In genomic region chr12:11970155-11970520, GRCh38 we compare ENCODE assay signal across 20 cellular contexts.
DNase-seq lines count a peak whose midpoint lies in the region; ATAC-seq and TF ChIP-seq lines count a peak whose summit lies in the region.
"Had no signal": no experiment of that assay in that cellular context is flagged by ENCODE, and none has a peak within 500 bp of the region (broad histone marks: within the 10 kb centered on the region; RNA-seq: fewer than 3 reads in every experiment).

No MANE protein-coding gene starts in this region.

- H3K36me3 Mint-ChIP-seq in endodermal cell (ENCODE audit: low read depth) (peaks cover 48% of the 10 kb centered on the region), neural progenitor cell (no peaks in the 10 kb centered on the region)
- peaks cover 12 to 45% of the 10 kb centered on the region in 2 donors for H3K36me3 Mint-ChIP-seq in activated naive CD4-positive, alpha-beta T cell treated with anti-CD3 and anti-CD28 coated beads, Interleukin-2, amount 50 U/mL, for 72 hours
- H3K36me3 Mint-ChIP-seq: CD4-positive, CD25-positive, alpha-beta regulatory T cell had no signal

- H3K9ac ChIP-seq in HUES48 (ENCODE audit: low read depth, low read length) (no peak overlapping the region), OCI-LY3 (ENCODE audit: low read length) (peak overlapping the region; percentile 56), endodermal cell (ENCODE audit: extremely low read depth, low read length, poor library complexity, severe bottlenecking) (no peak overlapping the region), neural progenitor cell (no peak overlapping the region)

- peaks cover 14% of the 10 kb centered on the region for H3F3A ChIP-seq in neural progenitor cell (ENCODE audit: low read depth)

- H2AFZ ChIP-seq in OCI-LY3 (ENCODE audit: low read depth, low read length), result no peak overlapping the region
- peak overlapping the region; percentile 27 for H2AFZ ChIP-seq in neural progenitor cell (replicated peaks)

- H3K27ac Mint-ChIP-seq in endodermal cell (peak overlapping the region; percentile 26), neural progenitor cell (peak overlapping the region; percentile 77)
- H3K27ac Mint-ChIP-seq in activated naive CD4-positive, alpha-beta T cell treated with anti-CD3 and anti-CD28 coated beads, Interleukin-2, amount 50 U/mL, for 72 hours, result no peak overlapping the region
- H3K27ac Mint-ChIP-seq: B cell had no signal

- TF ChIP-seq EP300 in tibial nerve (IDR thresholded peaks at IDR 0.05), result no peak

- DNase-seq in endodermal cell (peak; percentile 51), neural progenitor cell (ENCODE audit: low spot score) (no peak), tibial nerve (ENCODE audit: low spot score in 2 of 2) (no peak)
- DNase-seq in activated naive CD4-positive, alpha-beta T cell treated with anti-CD3 and anti-CD28 coated beads, Interleukin-2, amount 50 U/mL, for 72 hours (ENCODE audit: low spot score in 2 of 2), result no peak
- DNase-seq: Caco-2; CD4-positive, CD25-positive, alpha-beta regulatory T cell; DMS153; KG1; NCI-H1417 treated with DMSO at 0.1 percent for 48 hours; NCI-H2081; NCI-H510A; NCI-H774; Peyer's patch had no signal

- peaks cover 28% of the 10 kb centered on the region for H3K4me1 Mint-ChIP-seq in endodermal cell
- peaks cover 33% of the 10 kb centered on the region for H3K4me1 Mint-ChIP-seq in neural progenitor cell
- H3K4me1 Mint-ChIP-seq: B cell had no signal

- TF ChIP-seq CTCF in OCI-LY3 (IDR thresholded peaks at IDR 0.05; ENCODE audit: low read depth, low read length) (no peak), endodermal cell (conservative IDR thresholded peaks at IDR 0.05) (no peak), neural progenitor cell (IDR thresholded peaks at IDR 0.05) (no peak), tibial nerve (IDR thresholded peaks at IDR 0.05) (no peak)

- H3K4me3 Mint-ChIP-seq in endodermal cell (no peak overlapping the region), neural progenitor cell (peak overlapping the region; percentile 7)
- H3K4me3 Mint-ChIP-seq: B cell; CD4-positive, CD25-positive, alpha-beta regulatory T cell had no signal

- H3K79me2 ChIP-seq in OCI-LY3 (ENCODE audit: low read length) (no peaks in the 10 kb centered on the region), neural progenitor cell (ENCODE audit: low read depth) (no peaks in the 10 kb centered on the region)

- no peaks in the 10 kb centered on the region for H3K27me3 Mint-ChIP-seq in endodermal cell (ENCODE audit: insufficient read depth)
- peaks cover 3% of the 10 kb centered on the region for H3K27me3 Mint-ChIP-seq in neural progenitor cell (ENCODE audit: insufficient read depth, low read depth)
- H3K27me3 Mint-ChIP-seq: CD4-positive, CD25-positive, alpha-beta regulatory T cell had no signal

- H3K4me2 ChIP-seq in OCI-LY3 (ENCODE audit: low read length) (peak overlapping the region; percentile 65), neural progenitor cell (peak overlapping the region; percentile 34)

- ATAC-seq in activated naive CD4-positive, alpha-beta T cell treated with anti-CD3 and anti-CD28 coated beads, Interleukin-2, amount 50 U/mL, for 72 hours, result no peak
- ATAC-seq in GM18505 (IDR thresholded peaks at IDR 0.05; ENCODE audit: unreplicated experiment), result no peak
- ATAC-seq: HepG2, Right ventricle myocardium inferior had no signal

- H3K27ac ChIP-seq in HUES48 (ENCODE audit: low read depth, low read length) (peak overlapping the region; percentile 91), OCI-LY3 (ENCODE audit: low read length) (peak overlapping the region; percentile 83), endodermal cell (ENCODE audit: low read depth, low read length) (peak overlapping the region; percentile 56), neural progenitor cell (no peak overlapping the region), tibial nerve (no peak overlapping the region)
- H3K27ac ChIP-seq: Peyer's patch, SK-N-MC had no signal

- H3K9me3 ChIP-seq in HUES48 (ENCODE audit: control insufficient read depth, insufficient read depth, low read length) (no peaks in the 10 kb centered on the region), OCI-LY3 (ENCODE audit: insufficient read depth, low read length) (no peaks in the 10 kb centered on the region), endodermal cell (ENCODE audit: control insufficient read depth, low read length) (no peaks in the 10 kb centered on the region), neural progenitor cell (ENCODE audit: low read depth) (no peaks in the 10 kb centered on the region), tibial nerve (no peaks in the 10 kb centered on the region)
- H3K9me3 ChIP-seq: Caco-2, Peyer's patch had no signal

- H3K27me3 ChIP-seq in HUES48 (ENCODE audit: control insufficient read depth, insufficient read depth, low read length) (no peaks in the 10 kb centered on the region), OCI-LY3 (ENCODE audit: low read depth, low read length) (no peaks in the 10 kb centered on the region), endodermal cell (ENCODE audit: control insufficient read depth, insufficient read depth, low read length, poor library complexity, severe bottlenecking) (no peaks in the 10 kb centered on the region), neural progenitor cell (peaks cover 4% of the 10 kb centered on the region), tibial nerve (no peaks in the 10 kb centered on the region)
- H3K27me3 ChIP-seq: Peyer's patch had no signal

- peaks cover 11% of the 10 kb centered on the region for H3K4me1 ChIP-seq in HUES48 (ENCODE audit: control insufficient read depth, insufficient read depth, low read length)
- H3K4me1 ChIP-seq in OCI-LY3 (ENCODE audit: low read length), result peaks cover 49% of the 10 kb centered on the region
- peaks cover 3% of the 10 kb centered on the region for H3K4me1 ChIP-seq in endodermal cell (ENCODE audit: control insufficient read depth, insufficient read depth, low read length)
- H3K4me1 ChIP-seq in neural progenitor cell, result peaks cover 7% of the 10 kb centered on the region
- H3K4me1 ChIP-seq in tibial nerve, result no peaks in the 10 kb centered on the region
- H3K4me1 ChIP-seq: Caco-2, Peyer's patch had no signal

- no peak overlapping the region for H3K4me3 ChIP-seq in HUES48 (ENCODE audit: low read depth, low read length)
- no peak overlapping the region; the same call in 1 of the 2 replicates for H3K4me3 ChIP-seq in OCI-LY3 (ENCODE audit: low read length)
- no peak overlapping the region for H3K4me3 ChIP-seq in endodermal cell (ENCODE audit: low read length)
- H3K4me3 ChIP-seq in neural progenitor cell, result no peak overlapping the region
- no peak overlapping the region for H3K4me3 ChIP-seq in tibial nerve
- H3K4me3 ChIP-seq: Peyer's patch, SK-N-MC had no signal

- WGBS in endodermal cell (ENCODE audit: insufficient coverage in 1 of 2, insufficient read length in 1 of 2), 2 experiments, result 38 to 62% methylated on average over 3 to 4 of the region's 4 CpGs
- WGBS in tibial nerve, 2 donors, result 70 to 74% methylated on average over 4 of the region's 4 CpGs

- no peaks in the 10 kb centered on the region for H4K20me1 ChIP-seq in OCI-LY3 (ENCODE audit: insufficient read depth, low read length)
- H4K20me1 ChIP-seq in neural progenitor cell (ENCODE audit: low read depth), result no peaks in the 10 kb centered on the region

- H3K9me3 Mint-ChIP-seq in endodermal cell (peaks cover 5% of the 10 kb centered on the region), neural progenitor cell (no peaks in the 10 kb centered on the region)
- H3K9me3 Mint-ChIP-seq in activated naive CD4-positive, alpha-beta T cell treated with anti-CD3 and anti-CD28 coated beads, Interleukin-2, amount 50 U/mL, for 72 hours, result peaks cover 0 to 21% of the 10 kb centered on the region in 2 donors

- no peaks in the 10 kb centered on the region for H3K36me3 ChIP-seq in HUES48 (ENCODE audit: control insufficient read depth, insufficient read depth, low read length)
- no peaks in the 10 kb centered on the region for H3K36me3 ChIP-seq in OCI-LY3 (replicated peaks; ENCODE audit: low read depth, low read length)
- no peaks in the 10 kb centered on the region for H3K36me3 ChIP-seq in endodermal cell (ENCODE audit: control insufficient read depth, insufficient read depth, low read length)
- H3K36me3 ChIP-seq in neural progenitor cell, result no peaks in the 10 kb centered on the region
- no peaks in the 10 kb centered on the region for H3K36me3 ChIP-seq in tibial nerve
- H3K36me3 ChIP-seq: Peyer's patch had no signal

- TF ChIP-seq POLR2A in tibial nerve (IDR thresholded peaks at IDR 0.05), result no peak
- TF ChIP-seq POLR2A in GM18505 (IDR thresholded peaks at IDR 0.05; ENCODE audit: borderline replicate concordance, extremely low read depth, insufficient read depth, insufficient read length), result no peak

Comparison
In these comparisons a context has a peak if more than half of its experiments do, and no peak if none do; other contexts are left out.
1. H3K27ac ChIP-seq: peak in HUES48 (single experiment), OCI-LY3 (single experiment) and endodermal cell (single experiment); none in neural progenitor cell (single experiment) and tibial nerve (0 of 4).
2. H3K27ac Mint-ChIP-seq: peak in endodermal cell (single experiment) and neural progenitor cell (single experiment); none in activated naive CD4-positive, alpha-beta T cell treated with anti-CD3 and anti-CD28 coated beads, Interleukin-2, amount 50 U/mL, for 72 hours (0 of 2).